In the genomic region with DNA sequence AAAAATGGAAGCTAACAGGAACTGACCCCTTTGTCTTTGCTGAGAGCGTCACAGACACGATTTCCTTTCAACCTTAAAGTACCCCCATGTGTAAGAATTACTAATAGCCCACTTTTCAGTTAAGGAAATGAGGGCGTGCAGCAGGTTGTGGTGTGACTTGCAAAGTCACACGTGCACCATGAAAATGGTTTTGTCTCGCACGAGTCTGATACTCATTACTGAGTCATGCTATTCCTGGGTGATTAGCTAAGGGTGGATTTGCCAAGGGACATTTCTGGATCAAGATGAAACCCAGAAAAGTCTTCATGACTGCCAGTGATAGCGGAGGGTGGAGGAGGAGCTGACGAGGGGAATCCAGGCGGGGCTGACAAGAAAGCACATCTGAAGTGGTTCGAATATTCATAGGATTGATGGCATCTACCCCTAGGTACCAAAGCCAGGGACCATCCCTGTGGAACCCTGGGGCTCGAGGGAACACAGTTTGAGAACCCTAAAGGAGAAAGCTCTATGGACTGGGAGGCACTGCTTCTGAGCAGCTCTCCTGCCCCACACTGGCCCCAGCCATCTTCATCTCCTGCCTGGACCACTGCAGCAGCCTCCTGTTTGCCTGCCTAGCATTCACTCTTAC, we compare ENCODE assay signal across 13 cellular contexts. TPM values are rescaled to one million over a fixed set of nuclear protein-coding genes. Genes with fewer than 3 reads are reported as not detected.
DNase-seq lines count a peak whose midpoint lies in the region; ATAC-seq and TF ChIP-seq lines count a peak whose summit lies in the region.
"Had no signal": no experiment of that assay in that cellular context is flagged by ENCODE, and none has a peak within 500 bp of the region (broad histone marks: within the 10 kb centered on the region; RNA-seq: fewer than 3 reads in every experiment).

No MANE protein-coding gene starts in this region.

- WGBS in heart right ventricle, 2 donors = 56 to 59% methylated on average over 11 of the region's 11 CpGs

- no peak for TF ChIP-seq CTCF in heart right ventricle (IDR thresholded peaks at IDR 0.05)
- no peak for TF ChIP-seq CTCF in right atrium auricular region (IDR thresholded peaks at IDR 0.05)
- no peak for TF ChIP-seq CTCF in RWPE1 (conservative IDR thresholded peaks at IDR 0.05; ENCODE audit: low read depth)
- no peak for TF ChIP-seq CTCF in fibroblast of pulmonary artery (IDR thresholded peaks at IDR 0.05; ENCODE audit: low read length, missing control alignments)

- DNase-seq in heart right ventricle (no peak), right atrium auricular region (ENCODE audit: low spot score) (no peak), RWPE1 (ENCODE audit: low spot score) (peak; percentile 67), fibroblast of pulmonary artery (ENCODE audit: low read depth) (peak; percentile 45), NCI-H82 treated with DMSO at 0.1 percent for 48 hours (lab: John Stamatoyannopoulos, UW; ENCODE audit: unreplicated experiment) (no peak)
- no peak for DNase-seq in stimulated activated naive CD8-positive, alpha-beta T cell treated with anti-CD3 and anti-CD28 coated beads, Interleukin-15, amount 100 ng/mL, for 72 hours
- DNase-seq: activated B cell treated with CpG ODN at 0.5 μM for 24 hours, BE2C, NCI-H2081 treated with DMSO at 0.1 percent for 48 hours had no signal

- H3K27me3 ChIP-seq in heart right ventricle (peaks cover 0 to 14% (median 0%) of the 10 kb centered on the region in 7 donors), right atrium auricular region (no peaks in the 10 kb centered on the region)
- H3K27me3 ChIP-seq: tibial nerve had no signal

- no peaks in the 10 kb centered on the region for H3K9me3 Mint-ChIP-seq in stimulated activated naive CD8-positive, alpha-beta T cell treated with anti-CD3 and anti-CD28 coated beads, Interleukin-15, amount 100 ng/mL, for 72 hours
- H3K9me3 Mint-ChIP-seq: activated B cell treated with CpG ODN at 0.5 μM for 24 hours; activated naive CD4-positive, alpha-beta T cell treated with anti-CD3 and anti-CD28 coated beads, Interleukin-2, amount 50 U/mL, for 72 hours had no signal

- intact Hi-C loops in heart right ventricle (cut with DNase I) = no loop called here

- ATAC-seq in heart right ventricle (peak in 5 of 8 donors; percentile 38 to 51 (median 50)), HG02981 (IDR thresholded peaks at IDR 0.05; ENCODE audit: unreplicated experiment) (no peak), GM21576 (IDR thresholded peaks at IDR 0.05; ENCODE audit: unreplicated experiment) (no peak)
- peak; percentile 76 for ATAC-seq in stimulated activated naive CD8-positive, alpha-beta T cell treated with anti-CD3 and anti-CD28 coated beads, Interleukin-15, amount 100 ng/mL, for 72 hours

- POLR2A ChIA-PET in RWPE1 (lab: Yijun Ruan, JAX; ENCODE audit: low non-redundant PET) = no interaction called here

- H3K27ac ChIP-seq in heart right ventricle (peak overlapping the region in 1 of 10 donors; percentile 12), right atrium auricular region (peak overlapping the region in 1 of 2 donors; percentile 37), RWPE1 (peak overlapping the region; percentile 33; the same call in 1 of the 2 replicates)
- H3K27ac ChIP-seq: tibial nerve had no signal

- peak overlapping the region in 1 of 2 donors; percentile 17 for H3K4me3 Mint-ChIP-seq in stimulated activated naive CD8-positive, alpha-beta T cell treated with anti-CD3 and anti-CD28 coated beads, Interleukin-15, amount 100 ng/mL, for 72 hours
- H3K4me3 Mint-ChIP-seq: activated B cell treated with CpG ODN at 0.5 μM for 24 hours had no signal

- no peaks in the 10 kb centered on the region for H3K36me3 ChIP-seq in heart right ventricle
- H3K36me3 ChIP-seq in right atrium auricular region = no peaks in the 10 kb centered on the region
- H3K36me3 ChIP-seq: BE2C, tibial nerve had no signal

- CTCF ChIA-PET in RWPE1 (lab: Yijun Ruan, JAX) = interaction anchor here (0.6 to 1.2 kb wide), 4 partner anchors 169 to 540 kb away, joined by 3 to 4 read pairs (median 3); no protein-coding TSS in a partner anchor

- peak overlapping the region in 1 of 2 donors; percentile 5 for H3K27ac Mint-ChIP-seq in stimulated activated naive CD8-positive, alpha-beta T cell treated with anti-CD3 and anti-CD28 coated beads, Interleukin-15, amount 100 ng/mL, for 72 hours
- H3K27ac Mint-ChIP-seq: activated B cell treated with CpG ODN at 0.5 μM for 24 hours; activated naive CD4-positive, alpha-beta T cell treated with anti-CD3 and anti-CD28 coated beads, Interleukin-2, amount 50 U/mL, for 72 hours had no signal

- no peaks in the 10 kb centered on the region for H3K9me3 ChIP-seq in heart right ventricle
- H3K9me3 ChIP-seq in right atrium auricular region = no peaks in the 10 kb centered on the region
- H3K9me3 ChIP-seq: BE2C, tibial nerve had no signal

- H3K4me1 ChIP-seq in heart right ventricle (peaks cover 0 to 12% (median 9%) of the 10 kb centered on the region in 9 donors), right atrium auricular region (peaks cover 0 to 8% of the 10 kb centered on the region in 2 donors)
- H3K4me1 ChIP-seq: BE2C had no signal

- peaks cover 21% of the 10 kb centered on the region for H3K27me3 Mint-ChIP-seq in stimulated activated naive CD8-positive, alpha-beta T cell treated with anti-CD3 and anti-CD28 coated beads, Interleukin-15, amount 100 ng/mL, for 72 hours

- H3K4me3 ChIP-seq in heart right ventricle (no peak overlapping the region), right atrium auricular region (no peak overlapping the region), fibroblast of pulmonary artery (replicated peaks; ENCODE audit: low read depth, low read length) (no peak overlapping the region)
- H3K4me3 ChIP-seq: tibial nerve had no signal

- peaks cover 15% of the 10 kb centered on the region for H3K4me1 Mint-ChIP-seq in stimulated activated naive CD8-positive, alpha-beta T cell treated with anti-CD3 and anti-CD28 coated beads, Interleukin-15, amount 100 ng/mL, for 72 hours
- H3K4me1 Mint-ChIP-seq: activated B cell treated with CpG ODN at 0.5 μM for 24 hours had no signal

RNA-seq across cellular contexts. Expression of gene NFATC2, which starts 12.1 kb away (rescaled TPM):
- total RNA-seq in heart right ventricle (1 to 10 TPM; 2.0 to 5.7 (median 3.7) TPM), right atrium auricular region (10 to 100 TPM in 1 of 2 donors, 1 to 10 TPM in 1; 8.6 to 12.5 TPM)
- polyA plus RNA-seq in heart right ventricle = 1 to 10 TPM in 1 of 2 donors, under 1 TPM in 1; 0.43 to 2.6 TPM

Comparison
In these comparisons a context has a peak if more than half of its experiments do, and no peak if none do; other contexts are left out.
1. ATAC-seq: peak in heart right ventricle (5 of 8) and stimulated activated naive CD8-positive, alpha-beta T cell treated with anti-CD3 and anti-CD28 coated beads, Interleukin-15, amount 100 ng/mL, for 72 hours (single experiment); none in HG02981 (single experiment) and GM21576 (single experiment).
2. DNase-seq: peak in RWPE1 (single experiment) and fibroblast of pulmonary artery (single experiment); none in heart right ventricle (0 of 2), right atrium auricular region (single experiment), stimulated activated naive CD8-positive, alpha-beta T cell treated with anti-CD3 and anti-CD28 coated beads, Interleukin-15, amount 100 ng/mL, for 72 hours (0 of 2) and NCI-H82 treated with DMSO at 0.1 percent for 48 hours (single experiment).